Comparison of ENCODE assay signal across 27 cellular contexts in the genomic region with DNA sequence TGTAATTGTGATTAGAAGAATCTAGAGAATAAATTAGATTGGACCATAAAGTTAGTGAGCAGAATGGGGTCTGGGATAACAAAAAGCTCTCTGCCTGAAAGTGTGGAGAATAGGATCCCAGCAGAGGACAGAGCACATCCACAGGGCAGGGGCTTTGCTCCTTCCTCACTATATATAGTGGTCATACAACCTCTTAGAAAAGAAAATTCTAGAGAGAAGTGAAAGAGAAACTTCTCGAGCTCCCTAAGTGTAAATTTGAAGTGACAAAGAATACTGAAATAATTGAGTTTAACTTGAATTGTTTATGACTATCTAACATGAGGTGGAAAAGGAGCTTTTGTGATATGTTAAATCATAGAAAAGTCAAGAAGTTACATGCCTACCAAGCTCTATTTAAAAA. TPM values are rescaled to one million over a fixed set of nuclear protein-coding genes. Genes with fewer than 3 reads are reported as not detected.
DNase-seq lines count a peak whose midpoint lies in the region; ATAC-seq and TF ChIP-seq lines count a peak whose summit lies in the region.
"Had no signal": no experiment of that assay in that cellular context is flagged by ENCODE, and none has a peak within 500 bp of the region (broad histone marks: within the 10 kb centered on the region; RNA-seq: fewer than 3 reads in every experiment).

No MANE protein-coding gene starts in this region.

- H3K4me1 Mint-ChIP-seq in memory B cell = peaks cover 24% of the 10 kb centered on the region

- DNase-seq in memory B cell (ENCODE audit: low spot score in 2 of 2) (no peak), left lung (no peak), foreskin keratinocyte (no peak), body of pancreas (no peak)
- DNase-seq: DMS153, DND-41, GM23248, H7, NCI-H1092 treated with DMSO at 0.1 percent for 48 hours, NCI-H1436 treated with DMSO at 0.1 percent for 48 hours, NCI-H187 treated with DMSO at 0.1 percent for 48 hours, NCI-H2171 treated with DMSO at 0.1 percent for 48 hours, NCI-H345, NCI-H510A treated with DMSO at 0.1 percent for 48 hours, NCI-H748 treated with DMSO at 0.1 percent for 48 hours, SHP77, T-helper 1 cell had no signal

- H3K27me3 ChIP-seq in OCI-LY1 (ENCODE audit: insufficient read depth, low read length) (no peaks in the 10 kb centered on the region), left lung (no peaks in the 10 kb centered on the region), foreskin keratinocyte (no peaks in the 10 kb centered on the region), body of pancreas (no peaks in the 10 kb centered on the region)

- 29 to 41% methylated on average over 1 of the region's 1 CpG for WGBS in body of pancreas, 2 donors

- TF ChIP-seq POLR2A in body of pancreas (IDR thresholded peaks at IDR 0.05) = no peak

- peak overlapping the region; percentile 100 for H3K27ac ChIP-seq in OCI-LY1 (ENCODE audit: low read depth, low read length, poor library complexity, severe bottlenecking)
- no peak overlapping the region for H3K27ac ChIP-seq in left lung
- H3K27ac ChIP-seq in foreskin keratinocyte = no peak overlapping the region
- H3K27ac ChIP-seq in body of pancreas = no peak overlapping the region
- H3K27ac ChIP-seq: A549, GM23248, HL-60, RWPE1 had no signal

- peaks cover 45% of the 10 kb centered on the region for H3K4me1 ChIP-seq in OCI-LY1 (ENCODE audit: insufficient read depth, low read length, severe bottlenecking)
- H3K4me1 ChIP-seq in left lung = no peaks in the 10 kb centered on the region
- no peaks in the 10 kb centered on the region for H3K4me1 ChIP-seq in foreskin keratinocyte
- H3K4me1 ChIP-seq in body of pancreas = no peaks in the 10 kb centered on the region
- H3K4me1 ChIP-seq: A549 had no signal

- no peaks in the 10 kb centered on the region for H3K36me3 Mint-ChIP-seq in memory B cell

- no peak overlapping the region for H3K9ac ChIP-seq in OCI-LY1 (ENCODE audit: low read length)
- H3K9ac ChIP-seq: GM23248 had no signal

- H4K20me1 ChIP-seq in OCI-LY1 (ENCODE audit: insufficient read depth, low read length) = no peaks in the 10 kb centered on the region

- peak; percentile 25 for ATAC-seq in GM18867 (IDR thresholded peaks at IDR 0.05; ENCODE audit: unreplicated experiment)
- ATAC-seq in HG02885 (IDR thresholded peaks at IDR 0.05; ENCODE audit: poor library complexity, unreplicated experiment) = peak; percentile 30
- no peak for ATAC-seq in memory B cell (ENCODE audit: low read depth)
- ATAC-seq in left lung = no peak
- ATAC-seq in foreskin keratinocyte = no peak
- ATAC-seq in body of pancreas = no peak
- ATAC-seq in GM21576 (IDR thresholded peaks at IDR 0.05; ENCODE audit: unreplicated experiment) = no peak
- ATAC-seq: A549, Panc1 had no signal

- peak overlapping the region; percentile 90 for H3K27ac Mint-ChIP-seq in memory B cell
- H3K27ac Mint-ChIP-seq: T-helper 2 cell treated with Interferon-gamma antibody and Interleukin-4, amounts not matched to agents 5 μg/mL and 100 μg/mL, for 36 hours had no signal

- H3K9me3 Mint-ChIP-seq in memory B cell = peaks cover 8% of the 10 kb centered on the region
- H3K9me3 Mint-ChIP-seq: T-helper 2 cell treated with Interferon-gamma antibody and Interleukin-4, amounts not matched to agents 5 μg/mL and 100 μg/mL, for 36 hours had no signal

- H3K9me2 ChIP-seq in OCI-LY1 (ENCODE audit: low read depth, low read length) = no peaks in the 10 kb centered on the region

- peak overlapping the region; percentile 9 for H3K4me3 Mint-ChIP-seq in memory B cell
- H3K4me3 Mint-ChIP-seq: T-helper 2 cell treated with Interferon-gamma antibody and Interleukin-4, amounts not matched to agents 5 μg/mL and 100 μg/mL, for 36 hours had no signal

- H3K27me3 Mint-ChIP-seq in memory B cell = no peaks in the 10 kb centered on the region

- H3K79me2 ChIP-seq in OCI-LY1 (ENCODE audit: insufficient read depth, low read length) = no peaks in the 10 kb centered on the region

- H3K9me3 ChIP-seq in OCI-LY1 (ENCODE audit: low read length) (peaks cover 42% of the 10 kb centered on the region), left lung (peaks cover 0 to 2% of the 10 kb centered on the region in 2 donors), body of pancreas (no peaks in the 10 kb centered on the region)
- H3K9me3 ChIP-seq: A549 had no signal

- no peak overlapping the region for H3K4me3 ChIP-seq in OCI-LY1 (ENCODE audit: low read depth, low read length, poor library complexity, severe bottlenecking)
- H3K4me3 ChIP-seq in left lung = no peak overlapping the region
- no peak overlapping the region for H3K4me3 ChIP-seq in body of pancreas
- H3K4me3 ChIP-seq: A549, GM23248 had no signal

- peak overlapping the region; percentile 73; the same call in 1 of the 2 replicates for H2AFZ ChIP-seq in OCI-LY1 (ENCODE audit: low read length)
- H2AFZ ChIP-seq: GM23248 had no signal

- peaks cover 11% of the 10 kb centered on the region for H3F3A ChIP-seq in OCI-LY1 (ENCODE audit: insufficient read depth, low read length)

- TF ChIP-seq CTCF in OCI-LY1 (IDR thresholded peaks at IDR 0.05; ENCODE audit: low read length) = no peak
- no peak for TF ChIP-seq CTCF in left lung (IDR thresholded peaks at IDR 0.05)
- TF ChIP-seq CTCF in foreskin keratinocyte (conservative IDR thresholded peaks at IDR 0.05) = no peak
- no peak for TF ChIP-seq CTCF in body of pancreas (IDR thresholded peaks at IDR 0.05)

- no peak overlapping the region for H3K4me2 ChIP-seq in OCI-LY1 (ENCODE audit: low read length)
- H3K4me2 ChIP-seq: A549 had no signal

- H3K36me3 ChIP-seq in OCI-LY1 (ENCODE audit: insufficient read depth, low read length) (peaks cover 26% of the 10 kb centered on the region), left lung (no peaks in the 10 kb centered on the region), body of pancreas (replicated peaks in 1 of 2; ENCODE audit: insufficient read depth in 1 of 2, low read depth in 2 of 2) (no peaks in the 10 kb centered on the region)

- intact Hi-C loops in left lung (cut with DNase I) (no loop called here), body of pancreas (cut with DNase I) (no loop called here)

RNA-seq across cellular contexts. Expression of a gene that starts 14.9 kb away (rescaled TPM):
- not detected for total RNA-seq in left lung
- not detected in 2 replicates for total RNA-seq in foreskin keratinocyte
- polyA plus RNA-seq in foreskin keratinocyte = not detected in 2 replicates
- total RNA-seq in body of pancreas = not detected
- total RNA-seq: GM23248, H7, SK-MEL-5 had no signal
- polyA plus RNA-seq: A549, GM23248 had no signal

Comparison
In these comparisons a context has a peak if more than half of its experiments do, and no peak if none do; other contexts are left out.
1. ATAC-seq: peak in GM18867 (single experiment) and HG02885 (single experiment); none in memory B cell (single experiment), left lung (single experiment), foreskin keratinocyte (single experiment), body of pancreas (single experiment) and GM21576 (single experiment).